In the genomic region with DNA sequence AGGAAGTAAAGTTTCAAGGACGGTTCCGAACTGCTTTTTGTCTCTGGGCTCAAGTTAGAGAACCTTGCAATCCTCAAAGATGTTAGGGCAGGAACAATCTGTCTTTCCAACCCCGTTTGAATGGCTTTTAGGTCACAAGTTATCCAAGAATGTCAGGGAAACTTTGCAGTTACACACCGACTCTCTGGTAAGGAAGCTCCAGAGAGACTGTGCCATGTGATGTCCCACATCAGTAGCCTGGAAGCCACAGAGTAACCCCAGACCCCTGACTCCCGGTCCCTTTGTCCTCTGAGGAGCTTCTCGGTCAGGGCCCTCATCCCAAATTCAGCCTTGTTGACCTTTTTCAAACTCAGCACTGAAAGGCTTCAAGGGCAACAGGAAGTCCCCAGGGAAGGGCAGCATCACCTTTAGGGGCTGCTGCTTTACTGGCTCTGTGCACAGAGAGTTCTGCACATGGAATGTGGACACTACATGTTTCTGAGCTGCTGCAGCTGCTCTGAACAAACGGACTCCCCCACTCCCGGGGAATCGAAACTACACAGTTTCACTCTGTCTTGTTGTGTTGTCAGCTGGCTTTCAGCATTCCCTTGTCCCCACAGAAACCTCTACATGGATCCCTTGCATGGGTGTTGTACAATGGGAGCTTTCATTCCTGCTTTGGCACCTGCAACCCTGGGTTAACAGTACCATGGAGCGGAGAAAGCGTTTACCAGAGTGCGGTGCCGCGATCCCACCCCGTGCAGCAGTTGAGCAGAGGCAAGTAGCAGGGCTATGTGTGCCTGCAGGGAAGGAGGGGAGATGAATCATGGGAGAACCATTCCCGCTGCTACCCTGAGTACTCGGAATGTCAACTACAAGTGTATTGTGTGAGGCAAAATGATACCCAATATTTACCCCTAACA, we compare ENCODE assay signal across 8 cellular contexts.
A peak's percentile ranks its signal among the peaks of the same experiment; 100 is the strongest.
DNase-seq lines count a peak whose midpoint lies in the region; ATAC-seq lines count a peak whose summit lies in the region.

No MANE protein-coding gene starts in this region.

- DNase-seq in ELF-1 (ENCODE audit: low read depth, low spot score) (peak; percentile 4), SK-MEL-5 (ENCODE audit: low read depth, low spot score) (peak; percentile 74), head of caudate nucleus (peak in 38 of 42 donors; percentile 5 to 63 (median 31)), posterior cingulate gyrus (peak in 8 of 10 donors; percentile 8 to 86 (median 38)), GM03348 (ENCODE audit: low spot score) (no peak), NCI-H2196 (lab: John Stamatoyannopoulos, UW; ENCODE audit: unreplicated experiment) (no peak), NCI-H2171 treated with DMSO at 0.1 percent for 48 hours (lab: John Stamatoyannopoulos, UW) (no peak)

- in situ Hi-C loops in SK-MEL-5 (cut with HindIII; ENCODE audit: low pct_unique_long_range_greater_than_20kb, low sequenced_read_pairs) = no loop called here

- ATAC-seq in HG03354 (IDR thresholded peaks at IDR 0.05; ENCODE audit: poor library complexity, severe bottlenecking, unreplicated experiment) = no peak

- intact Hi-C loops in head of caudate nucleus (cut with DNase I) = no loop called here
- intact Hi-C loops in posterior cingulate gyrus (cut with DNase I) = loop anchor here (1.0 to 5.0 kb wide), 2 partner anchors 408 to 585 kb away; no protein-coding TSS in a partner anchor

Comparison
In these comparisons a context has a peak if more than half of its experiments do, and no peak if none do; other contexts are left out.
1. DNase-seq: peak in ELF-1 (single experiment), SK-MEL-5 (single experiment), head of caudate nucleus (38 of 42) and posterior cingulate gyrus (8 of 10); none in GM03348 (single experiment), NCI-H2196 (single experiment) and NCI-H2171 treated with DMSO at 0.1 percent for 48 hours (single experiment).